ENCODE assay signal across 9 cellular contexts in genomic region chr2:13193900-13194299, GRCh38.
DNase-seq lines count a peak whose midpoint lies in the region; ATAC-seq and TF ChIP-seq lines count a peak whose summit lies in the region.
"Had no signal": no experiment of that assay in that cellular context is flagged by ENCODE, and none has a peak within 500 bp of the region (broad histone marks: within the 10 kb centered on the region; RNA-seq: fewer than 3 reads in every experiment).

No MANE protein-coding gene starts in this region.

- peak; percentile 35; the same call in 1 of the 2 replicates for TF ChIP-seq CTCF in GM12874 (IDR thresholded peaks at IDR 0.05; ENCODE audit: insufficient read depth, low read depth, low read length)
- peak; percentile 48 for TF ChIP-seq CTCF in LNCaP clone FGC (IDR thresholded peaks at IDR 0.05; ENCODE audit: control insufficient read depth, extremely low read depth, insufficient read depth)
- TF ChIP-seq CTCF in adrenal gland (IDR thresholded peaks at IDR 0.05), result peak in 2 of 6 experiments; percentile 33 to 34

- intact Hi-C loops in adrenal gland (cut with DNase I), result no loop called here

- H3K27ac Mint-ChIP-seq in activated CD4-positive, alpha-beta T cell treated with anti-CD3 and anti-CD28 coated beads, Interleukin-2, amount 10 ng/mL, durations not matched to agents 7 days and 5 days, result no peak overlapping the region
- H3K27ac Mint-ChIP-seq: activated B cell treated with CpG ODN at 0.5 μM for 24 hours had no signal

- H3K27me3 Mint-ChIP-seq in activated CD4-positive, alpha-beta T cell treated with anti-CD3 and anti-CD28 coated beads, Interleukin-2, amount 10 ng/mL, durations not matched to agents 7 days and 5 days, result peaks cover 3% of the 10 kb centered on the region
- H3K27me3 Mint-ChIP-seq: activated B cell treated with CpG ODN at 0.5 μM for 24 hours had no signal

- H3K36me3 Mint-ChIP-seq in activated CD4-positive, alpha-beta T cell treated with anti-CD3 and anti-CD28 coated beads, Interleukin-2, amount 10 ng/mL, durations not matched to agents 7 days and 5 days (ENCODE audit: low read depth), result no peaks in the 10 kb centered on the region

- H3K27me3 ChIP-seq in adrenal gland, result no peaks in the 10 kb centered on the region

- H3K9me3 ChIP-seq in adrenal gland (replicated peaks in 1 of 3), result no peaks in the 10 kb centered on the region

- 3 to 11% (median 5%) methylated on average over 1 of the region's 1 CpG for WGBS in adrenal gland, 4 donors

- DNase-seq in LNCaP clone FGC (ENCODE audit: low read depth) (peak; percentile 4), left kidney (ENCODE audit: low read depth, low spot score) (peak; percentile 72), adrenal gland (no peak)
- no peak for DNase-seq in activated CD8-positive, alpha-beta memory T cell treated with anti-CD3 and anti-CD28 coated beads for 24 hours
- DNase-seq in activated CD4-positive, alpha-beta T cell treated with anti-CD3 and anti-CD28 coated beads, Interleukin-2, amount 10 ng/mL, durations not matched to agents 7 days and 5 days, result no peak
- DNase-seq: activated B cell treated with CpG ODN at 0.5 μM for 24 hours had no signal

- H3K4me1 Mint-ChIP-seq in activated CD4-positive, alpha-beta T cell treated with anti-CD3 and anti-CD28 coated beads, Interleukin-2, amount 10 ng/mL, durations not matched to agents 7 days and 5 days, result no peaks in the 10 kb centered on the region

- H3K4me3 Mint-ChIP-seq in activated CD4-positive, alpha-beta T cell treated with anti-CD3 and anti-CD28 coated beads, Interleukin-2, amount 10 ng/mL, durations not matched to agents 7 days and 5 days, result no peak overlapping the region
- H3K4me3 Mint-ChIP-seq: activated B cell treated with CpG ODN at 0.5 μM for 24 hours had no signal

- H3K36me3 ChIP-seq in adrenal gland (replicated peaks in 1 of 2), result no peaks in the 10 kb centered on the region

- H3K27ac ChIP-seq in adrenal gland, result no peak overlapping the region

- H3K9me3 Mint-ChIP-seq in activated CD4-positive, alpha-beta T cell treated with anti-CD3 and anti-CD28 coated beads, Interleukin-2, amount 10 ng/mL, durations not matched to agents 7 days and 5 days, result no peaks in the 10 kb centered on the region
- H3K9me3 Mint-ChIP-seq: activated B cell treated with CpG ODN at 0.5 μM for 24 hours had no signal

- H3K4me3 ChIP-seq in LNCaP clone FGC (ENCODE audit: low read depth, low read length), result no peak overlapping the region
- no peak overlapping the region for H3K4me3 ChIP-seq in adrenal gland

- CTCF ChIA-PET in activated CD4-positive, alpha-beta T cell treated with anti-CD3 and anti-CD28 coated beads, Interleukin-2, amount 10 ng/mL, durations not matched to agents 7 days and 5 days (lab: Charles Lee), result no interaction called here

- H3K4me1 ChIP-seq in adrenal gland (replicated peaks in 1 of 2), result no peaks in the 10 kb centered on the region

- POLR2A ChIA-PET in activated CD4-positive, alpha-beta T cell treated with anti-CD3 and anti-CD28 coated beads, Interleukin-2, amount 10 ng/mL, durations not matched to agents 7 days and 5 days (lab: Charles Lee), result no interaction called here

- TF ChIP-seq POLR2A in adrenal gland (IDR thresholded peaks at IDR 0.05), result no peak

- ATAC-seq in GM21576 (IDR thresholded peaks at IDR 0.05; ENCODE audit: unreplicated experiment) (peak; percentile 67), SK-N-SH treated with all-trans-retinoic acid at 6 μM for 48 hours (peak; percentile 72)

TF ChIP-seq in SK-N-SH treated with all-trans-retinoic acid at 6 μM for 48 hours, 23 proteins besides CTCF, POLR2A, EP300 and RAD21:
- TF ChIP-seq OSR1 (CRISPR knock-in tag; IDR thresholded peaks at IDR 0.05), result no peak
- TF ChIP-seq, protein P1, sequence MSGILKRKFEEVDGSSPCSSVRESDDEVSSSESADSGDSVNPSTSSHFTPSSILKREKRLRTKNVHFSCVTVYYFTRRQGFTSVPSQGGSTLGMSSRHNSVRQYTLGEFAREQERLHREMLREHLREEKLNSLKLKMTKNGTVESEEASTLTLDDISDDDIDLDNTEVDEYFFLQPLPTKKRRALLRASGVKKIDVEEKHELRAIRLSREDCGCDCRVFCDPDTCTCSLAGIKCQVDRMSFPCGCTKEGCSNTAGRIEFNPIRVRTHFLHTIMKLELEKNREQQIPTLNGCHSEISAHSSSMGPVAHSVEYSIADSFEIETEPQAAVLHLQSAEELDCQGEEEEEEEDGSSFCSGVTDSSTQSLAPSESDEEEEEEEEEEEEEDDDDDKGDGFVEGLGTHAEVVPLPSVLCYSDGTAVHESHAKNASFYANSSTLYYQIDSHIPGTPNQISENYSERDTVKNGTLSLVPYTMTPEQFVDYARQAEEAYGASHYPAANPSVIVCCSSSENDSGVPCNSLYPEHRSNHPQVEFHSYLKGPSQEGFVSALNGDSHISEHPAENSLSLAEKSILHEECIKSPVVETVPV (CRISPR knock-in tag; IDR thresholded peaks at IDR 0.05), result no peak
- TF ChIP-seq ZNF565 (CRISPR knock-in tag; conservative IDR thresholded peaks at IDR 0.05; ENCODE audit: low read depth), result no peak
- TF ChIP-seq ISL1 (CRISPR knock-in tag; IDR thresholded peaks at IDR 0.05), result no peak
- no peak for TF ChIP-seq ZNF70 (CRISPR knock-in tag; IDR thresholded peaks at IDR 0.05)
- TF ChIP-seq TSHZ2 (CRISPR knock-in tag; IDR thresholded peaks at IDR 0.05), result no peak

Comparison
In these comparisons a context has a peak if more than half of its experiments do, and no peak if none do; other contexts are left out.
1. DNase-seq: peak in LNCaP clone FGC (single experiment) and left kidney (single experiment); none in activated CD8-positive, alpha-beta memory T cell treated with anti-CD3 and anti-CD28 coated beads for 24 hours (single experiment), activated CD4-positive, alpha-beta T cell treated with anti-CD3 and anti-CD28 coated beads, Interleukin-2, amount 10 ng/mL, durations not matched to agents 7 days and 5 days (single experiment) and adrenal gland (0 of 7).